In the genomic region with DNA sequence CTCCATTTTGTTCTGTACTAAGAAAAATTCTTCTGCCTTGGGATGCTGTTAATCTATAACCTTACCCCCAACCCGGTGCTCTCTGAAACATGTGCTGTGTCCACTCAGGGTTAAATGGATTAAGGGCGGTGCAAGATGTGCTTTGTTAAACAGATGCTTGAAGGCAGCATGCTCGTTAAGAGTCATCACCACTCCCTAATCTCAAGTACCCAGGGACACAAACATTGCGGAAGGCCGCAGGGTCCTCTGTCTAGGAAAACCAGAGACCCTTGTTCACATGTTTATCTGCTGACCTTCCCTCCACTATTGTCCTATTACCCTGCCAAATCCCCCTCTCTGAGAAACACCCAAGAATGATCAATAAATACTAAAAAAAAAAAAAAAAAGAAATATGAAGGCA, we compare ENCODE assay signal across 1 cellular context. TPM values are rescaled to one million over a fixed set of nuclear protein-coding genes. Genes with fewer than 3 reads are reported as not detected.
"Had no signal": no experiment of that assay in that cellular context is flagged by ENCODE, and none has a peak within 500 bp of the region (broad histone marks: within the 10 kb centered on the region; RNA-seq: fewer than 3 reads in every experiment).

No MANE protein-coding gene starts in this region.

RNA-seq across cellular contexts. Expression of gene TXK, which starts 53.0 kb away (rescaled TPM):
- total RNA-seq: ascending aorta had no signal
